In the genomic region with DNA sequence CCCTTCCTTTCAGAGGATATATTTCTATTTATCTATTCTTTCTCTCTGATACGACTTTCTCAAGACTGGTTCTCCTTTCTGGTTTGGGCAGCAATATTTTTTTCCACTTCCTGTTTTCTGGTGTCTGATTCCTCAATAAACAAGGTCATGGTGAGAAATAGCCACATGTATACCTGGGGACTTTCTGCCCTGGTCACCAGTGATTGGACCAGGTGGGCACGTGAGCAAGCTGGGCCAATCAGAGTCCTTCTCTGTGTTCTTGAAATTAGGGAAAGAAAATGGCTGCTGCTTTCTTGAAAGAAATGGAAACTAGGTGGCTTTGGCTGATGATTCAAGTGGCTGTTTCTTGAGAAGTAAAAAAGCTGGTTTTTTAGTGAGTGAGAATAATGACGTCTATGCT, we compare ENCODE assay signal across 1 cellular context.
TF ChIP-seq lines count a peak whose summit lies in the region.

No MANE protein-coding gene starts in this region.

TF ChIP-seq in GM12878, 131 proteins besides CTCF, POLR2A, EP300 and RAD21 (continues in another document):
- TF ChIP-seq PML (IDR thresholded peaks at IDR 0.05; ENCODE audit: low read length) (no peak), ZNF207 (IDR thresholded peaks at IDR 0.05; ENCODE audit: borderline replicate concordance) (no peak), HDGF (IDR thresholded peaks at IDR 0.05) (no peak), STAT3 (IDR thresholded peaks at IDR 0.05; ENCODE audit: low read depth, low read length) (no peak), KDM1A (IDR thresholded peaks at IDR 0.05; ENCODE audit: borderline replicate concordance) (no peak), SUZ12 (IDR thresholded peaks at IDR 0.05; ENCODE audit: unreplicated experiment) (no peak), TAF1 (IDR thresholded peaks at IDR 0.05; ENCODE audit: borderline replicate concordance, low read depth, low read length) (no peak), NFYA (IDR thresholded peaks at IDR 0.05; ENCODE audit: borderline replicate concordance, low read depth, low read length) (no peak), KLF5 (IDR thresholded peaks at IDR 0.05; ENCODE audit: partially characterized antibody) (no peak), MEF2A (IDR thresholded peaks at IDR 0.05; ENCODE audit: insufficient read depth, low read depth, low read length) (no peak), HDAC6 (IDR thresholded peaks at IDR 0.05; ENCODE audit: unreplicated experiment) (no peak), STAT1 (conservative IDR thresholded peaks at IDR 0.05) (no peak), SRF (IDR thresholded peaks at IDR 0.05; ENCODE audit: low read depth in 2 of 2, low read length in 2 of 2) (no peak), IKZF2 (IDR thresholded peaks at IDR 0.05) (no peak), ZNF274 (IDR thresholded peaks at IDR 0.05; ENCODE audit: insufficient read depth, insufficient read length) (no peak), NRF1 (conservative IDR thresholded peaks at IDR 0.05; ENCODE audit: low read depth, low read length) (no peak), SPI1 (IDR thresholded peaks at IDR 0.05; ENCODE audit: borderline replicate concordance, insufficient read depth, low read depth, low read length) (peak; percentile 96), EGR1 (IDR thresholded peaks at IDR 0.05; ENCODE audit: borderline replicate concordance in 1 of 2, low read depth in 2 of 2, low read length in 2 of 2) (no peak), MTA2 (IDR thresholded peaks at IDR 0.05; ENCODE audit: low read depth) (no peak), CEBPB (IDR thresholded peaks at IDR 0.05; ENCODE audit: borderline replicate concordance in 1 of 2, low read depth in 2 of 2, low read length in 2 of 2) (no peak), SMARCA5 (IDR thresholded peaks at IDR 0.05) (no peak), NR2F1 (conservative IDR thresholded peaks at IDR 0.05) (no peak), POU2F2 (IDR thresholded peaks at IDR 0.05; ENCODE audit: borderline replicate concordance, low read depth, low read length) (no peak), USF2 (IDR thresholded peaks at IDR 0.05; ENCODE audit: borderline replicate concordance, low read depth, low read length) (peak; percentile 74), JUNB (IDR thresholded peaks at IDR 0.05) (no peak), FOXM1 (IDR thresholded peaks at IDR 0.05; ENCODE audit: low read depth, low read length) (no peak), CREB1 (IDR thresholded peaks at IDR 0.05; ENCODE audit: low read depth) (no peak), ZZZ3 (IDR thresholded peaks at IDR 0.05; ENCODE audit: control insufficient read depth, insufficient read length, low read depth) (no peak), MTA3 (IDR thresholded peaks at IDR 0.05; ENCODE audit: borderline replicate concordance, low read length) (no peak), RAD51 (IDR thresholded peaks at IDR 0.05) (peak; percentile 87), YY1 (IDR thresholded peaks at IDR 0.05; ENCODE audit: low read depth, low read length) (peak; percentile 86), RUNX3 (IDR thresholded peaks at IDR 0.05; ENCODE audit: low read length) (peak; percentile 35; the same call in 1 of the 2 replicates), SMC3 (IDR thresholded peaks at IDR 0.05; ENCODE audit: borderline replicate concordance, low read length) (no peak), IRF5 (IDR thresholded peaks at IDR 0.05; ENCODE audit: borderline replicate concordance) (no peak), NR2C2 (IDR thresholded peaks at IDR 0.05; ENCODE audit: borderline replicate concordance, control insufficient read depth, insufficient read length, low read depth) (no peak), GATAD2B (conservative IDR thresholded peaks at IDR 0.05; ENCODE audit: low read depth) (no peak), NBN (IDR thresholded peaks at IDR 0.05) (no peak), FOXK2 (IDR thresholded peaks at IDR 0.05) (no peak), NR2C1 (IDR thresholded peaks at IDR 0.05) (no peak), POLR2AphosphoS5 (IDR thresholded peaks at IDR 0.05; ENCODE audit: low read length) (no peak), SREBF1 (IDR thresholded peaks at IDR 0.05; ENCODE audit: low read length) (no peak), SMAD5 (IDR thresholded peaks at IDR 0.05; ENCODE audit: low read depth) (no peak), POLR2AphosphoS2 (IDR thresholded peaks at IDR 0.05; ENCODE audit: low read depth, low read length) (no peak), CEBPZ (IDR thresholded peaks at IDR 0.05; ENCODE audit: low read depth, low read length) (no peak), ZNF384 (IDR thresholded peaks at IDR 0.05; ENCODE audit: borderline replicate concordance, low read depth, low read length) (no peak), SP1 (IDR thresholded peaks at IDR 0.05; ENCODE audit: low read depth, low read length) (no peak), IRF3 (IDR thresholded peaks at IDR 0.05) (no peak)
- TF ChIP-seq, protein P1, sequence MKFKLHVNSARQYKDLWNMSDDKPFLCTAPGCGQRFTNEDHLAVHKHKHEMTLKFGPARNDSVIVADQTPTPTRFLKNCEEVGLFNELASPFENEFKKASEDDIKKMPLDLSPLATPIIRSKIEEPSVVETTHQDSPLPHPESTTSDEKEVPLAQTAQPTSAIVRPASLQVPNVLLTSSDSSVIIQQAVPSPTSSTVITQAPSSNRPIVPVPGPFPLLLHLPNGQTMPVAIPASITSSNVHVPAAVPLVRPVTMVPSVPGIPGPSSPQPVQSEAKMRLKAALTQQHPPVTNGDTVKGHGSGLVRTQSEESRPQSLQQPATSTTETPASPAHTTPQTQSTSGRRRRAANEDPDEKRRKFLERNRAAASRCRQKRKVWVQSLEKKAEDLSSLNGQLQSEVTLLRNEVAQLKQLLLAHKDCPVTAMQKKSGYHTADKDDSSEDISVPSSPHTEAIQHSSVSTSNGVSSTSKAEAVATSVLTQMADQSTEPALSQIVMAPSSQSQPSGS (IDR thresholded peaks at IDR 0.05; ENCODE audit: low read length): no peak
- TF ChIP-seq, protein P2, sequence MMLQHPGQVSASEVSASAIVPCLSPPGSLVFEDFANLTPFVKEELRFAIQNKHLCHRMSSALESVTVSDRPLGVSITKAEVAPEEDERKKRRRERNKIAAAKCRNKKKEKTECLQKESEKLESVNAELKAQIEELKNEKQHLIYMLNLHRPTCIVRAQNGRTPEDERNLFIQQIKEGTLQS (IDR thresholded peaks at IDR 0.05; ENCODE audit: borderline replicate concordance, extremely low read depth, low read depth, low read length): peak; percentile 61; the same call in 1 of the 2 replicates
- TF ChIP-seq, protein P3, sequence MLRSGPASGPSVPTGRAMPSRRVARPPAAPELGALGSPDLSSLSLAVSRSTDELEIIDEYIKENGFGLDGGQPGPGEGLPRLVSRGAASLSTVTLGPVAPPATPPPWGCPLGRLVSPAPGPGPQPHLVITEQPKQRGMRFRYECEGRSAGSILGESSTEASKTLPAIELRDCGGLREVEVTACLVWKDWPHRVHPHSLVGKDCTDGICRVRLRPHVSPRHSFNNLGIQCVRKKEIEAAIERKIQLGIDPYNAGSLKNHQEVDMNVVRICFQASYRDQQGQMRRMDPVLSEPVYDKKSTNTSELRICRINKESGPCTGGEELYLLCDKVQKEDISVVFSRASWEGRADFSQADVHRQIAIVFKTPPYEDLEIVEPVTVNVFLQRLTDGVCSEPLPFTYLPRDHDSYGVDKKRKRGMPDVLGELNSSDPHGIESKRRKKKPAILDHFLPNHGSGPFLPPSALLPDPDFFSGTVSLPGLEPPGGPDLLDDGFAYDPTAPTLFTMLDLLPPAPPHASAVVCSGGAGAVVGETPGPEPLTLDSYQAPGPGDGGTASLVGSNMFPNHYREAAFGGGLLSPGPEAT (IDR thresholded peaks at IDR 0.05; ENCODE audit: low read depth): 0 out of 2 replicates have a peak, but pooled peaks have one; percentile 28
- TF ChIP-seq, protein P4, sequence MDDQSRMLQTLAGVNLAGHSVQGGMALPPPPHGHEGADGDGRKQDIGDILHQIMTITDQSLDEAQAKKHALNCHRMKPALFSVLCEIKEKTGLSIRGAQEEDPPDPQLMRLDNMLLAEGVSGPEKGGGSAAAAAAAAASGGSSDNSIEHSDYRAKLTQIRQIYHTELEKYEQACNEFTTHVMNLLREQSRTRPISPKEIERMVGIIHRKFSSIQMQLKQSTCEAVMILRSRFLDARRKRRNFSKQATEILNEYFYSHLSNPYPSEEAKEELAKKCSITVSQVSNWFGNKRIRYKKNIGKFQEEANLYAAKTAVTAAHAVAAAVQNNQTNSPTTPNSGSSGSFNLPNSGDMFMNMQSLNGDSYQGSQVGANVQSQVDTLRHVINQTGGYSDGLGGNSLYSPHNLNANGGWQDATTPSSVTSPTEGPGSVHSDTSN (IDR thresholded peaks at IDR 0.05; ENCODE audit: insufficient replicate concordance, low read depth, low read length): no peak
- TF ChIP-seq, protein P5, sequence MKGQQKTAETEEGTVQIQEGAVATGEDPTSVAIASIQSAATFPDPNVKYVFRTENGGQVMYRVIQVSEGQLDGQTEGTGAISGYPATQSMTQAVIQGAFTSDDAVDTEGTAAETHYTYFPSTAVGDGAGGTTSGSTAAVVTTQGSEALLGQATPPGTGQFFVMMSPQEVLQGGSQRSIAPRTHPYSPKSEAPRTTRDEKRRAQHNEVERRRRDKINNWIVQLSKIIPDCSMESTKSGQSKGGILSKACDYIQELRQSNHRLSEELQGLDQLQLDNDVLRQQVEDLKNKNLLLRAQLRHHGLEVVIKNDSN (IDR thresholded peaks at IDR 0.05; ENCODE audit: borderline replicate concordance, extremely low read length, insufficient read depth, low read depth, low read length): peak; percentile 71
- TF ChIP-seq, protein P6, sequence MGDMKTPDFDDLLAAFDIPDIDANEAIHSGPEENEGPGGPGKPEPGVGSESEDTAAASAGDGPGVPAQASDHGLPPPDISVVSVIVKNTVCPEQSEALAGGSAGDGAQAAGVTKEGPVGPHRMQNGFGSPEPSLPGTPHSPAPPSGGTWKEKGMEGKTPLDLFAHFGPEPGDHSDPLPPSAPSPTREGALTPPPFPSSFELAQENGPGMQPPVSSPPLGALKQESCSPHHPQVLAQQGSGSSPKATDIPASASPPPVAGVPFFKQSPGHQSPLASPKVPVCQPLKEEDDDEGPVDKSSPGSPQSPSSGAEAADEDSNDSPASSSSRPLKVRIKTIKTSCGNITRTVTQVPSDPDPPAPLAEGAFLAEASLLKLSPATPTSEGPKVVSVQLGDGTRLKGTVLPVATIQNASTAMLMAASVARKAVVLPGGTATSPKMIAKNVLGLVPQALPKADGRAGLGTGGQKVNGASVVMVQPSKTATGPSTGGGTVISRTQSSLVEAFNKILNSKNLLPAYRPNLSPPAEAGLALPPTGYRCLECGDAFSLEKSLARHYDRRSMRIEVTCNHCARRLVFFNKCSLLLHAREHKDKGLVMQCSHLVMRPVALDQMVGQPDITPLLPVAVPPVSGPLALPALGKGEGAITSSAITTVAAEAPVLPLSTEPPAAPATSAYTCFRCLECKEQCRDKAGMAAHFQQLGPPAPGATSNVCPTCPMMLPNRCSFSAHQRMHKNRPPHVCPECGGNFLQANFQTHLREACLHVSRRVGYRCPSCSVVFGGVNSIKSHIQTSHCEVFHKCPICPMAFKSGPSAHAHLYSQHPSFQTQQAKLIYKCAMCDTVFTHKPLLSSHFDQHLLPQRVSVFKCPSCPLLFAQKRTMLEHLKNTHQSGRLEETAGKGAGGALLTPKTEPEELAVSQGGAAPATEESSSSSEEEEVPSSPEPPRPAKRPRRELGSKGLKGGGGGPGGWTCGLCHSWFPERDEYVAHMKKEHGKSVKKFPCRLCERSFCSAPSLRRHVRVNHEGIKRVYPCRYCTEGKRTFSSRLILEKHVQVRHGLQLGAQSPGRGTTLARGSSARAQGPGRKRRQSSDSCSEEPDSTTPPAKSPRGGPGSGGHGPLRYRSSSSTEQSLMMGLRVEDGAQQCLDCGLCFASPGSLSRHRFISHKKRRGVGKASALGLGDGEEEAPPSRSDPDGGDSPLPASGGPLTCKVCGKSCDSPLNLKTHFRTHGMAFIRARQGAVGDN (IDR thresholded peaks at IDR 0.05): no peak
